Comparison of ENCODE assay signal across 8 cellular contexts in genomic region chr17:66301864-66302741, GRCh38. TPM values are rescaled to one million over a fixed set of nuclear protein-coding genes. Genes with fewer than 3 reads are reported as not detected.
DNase-seq lines count a peak whose midpoint lies in the region; ATAC-seq and TF ChIP-seq lines count a peak whose summit lies in the region.

TSS of gene PRKCA (plus strand) at chr17:66302613.

- ATAC-seq in HG02938 (IDR thresholded peaks at IDR 0.05; ENCODE audit: unreplicated experiment) (peak; percentile 55), lower lobe of right lung (peak; percentile 91 to 94)
- ATAC-seq in activated CD8-positive, alpha-beta T cell treated with anti-CD3 and anti-CD28 coated beads, Interleukin-2, amount 10 ng/mL, durations not matched to agents 7 days and 5 days: peak; percentile 82

- H3K36me3 Mint-ChIP-seq in activated CD8-positive, alpha-beta T cell treated with anti-CD3 and anti-CD28 coated beads, Interleukin-2, amount 10 ng/mL, durations not matched to agents 7 days and 5 days (ENCODE audit: low read depth): peaks cover 33% of the 10 kb centered on the region

- peak within 1 kb of the TSS; percentile 91 for H3K27ac Mint-ChIP-seq in activated CD8-positive, alpha-beta T cell treated with anti-CD3 and anti-CD28 coated beads, Interleukin-2, amount 10 ng/mL, durations not matched to agents 7 days and 5 days

- H3K27ac ChIP-seq in lower lobe of right lung: peak within 1 kb of the TSS; percentile 71

- peak; percentile 8 for DNase-seq in DMS79 treated with DMSO at 0.1 percent for 48 hours (lab: John Stamatoyannopoulos, UW)
- no peak for DNase-seq in DMS79 (lab: John Stamatoyannopoulos, UW)
- DNase-seq in NCI-H510A treated with DMSO at 0.1 percent for 48 hours (lab: John Stamatoyannopoulos, UW): peak; percentile 63
- DNase-seq in activated CD8-positive, alpha-beta T cell treated with anti-CD3 and anti-CD28 coated beads, Interleukin-2, amount 10 ng/mL, durations not matched to agents 7 days and 5 days: peak; percentile 75
- DNase-seq in effector CD4-positive, alpha-beta T cell: peak; percentile 57
- DNase-seq in lower lobe of right lung: peak; percentile 86
- DNase-seq in stimulated activated CD4-positive, alpha-beta T cell treated with anti-CD3 and anti-CD28 coated beads, TNF-alpha, amount 100 ng/mL, for 1 hour (ENCODE audit: low read depth in 3 of 3, low spot score in 1 of 3): peak; percentile 42 to 57 (median 57)

- H3K36me3 ChIP-seq in lower lobe of right lung: no peaks in the 10 kb centered on the region

- H3K27me3 Mint-ChIP-seq in activated CD8-positive, alpha-beta T cell treated with anti-CD3 and anti-CD28 coated beads, Interleukin-2, amount 10 ng/mL, durations not matched to agents 7 days and 5 days (ENCODE audit: low read depth): no peaks in the 10 kb centered on the region

- H3K4me3 Mint-ChIP-seq in activated CD8-positive, alpha-beta T cell treated with anti-CD3 and anti-CD28 coated beads, Interleukin-2, amount 10 ng/mL, durations not matched to agents 7 days and 5 days: peak within 1 kb of the TSS; percentile 97

- peak within 1 kb of the TSS; percentile 84 for H3K4me3 ChIP-seq in lower lobe of right lung

- no peaks in the 10 kb centered on the region for H3K9me3 Mint-ChIP-seq in activated CD8-positive, alpha-beta T cell treated with anti-CD3 and anti-CD28 coated beads, Interleukin-2, amount 10 ng/mL, durations not matched to agents 7 days and 5 days (ENCODE audit: insufficient read depth)

- no peak for TF ChIP-seq CTCF in lower lobe of right lung (IDR thresholded peaks at IDR 0.05)

- H3K4me1 ChIP-seq in lower lobe of right lung: peaks cover 25% of the 10 kb centered on the region

- intact Hi-C loops in lower lobe of right lung (cut with DNase I): no loop called here

- CTCF ChIA-PET in activated CD8-positive, alpha-beta T cell treated with anti-CD3 and anti-CD28 coated beads, Interleukin-2, amount 10 ng/mL, durations not matched to agents 7 days and 5 days (lab: Charles Lee): no interaction called here

- POLR2A ChIA-PET in activated CD8-positive, alpha-beta T cell treated with anti-CD3 and anti-CD28 coated beads, Interleukin-2, amount 10 ng/mL, durations not matched to agents 7 days and 5 days (lab: Charles Lee): interaction anchor here (0.6 kb wide), 2 partner anchors 48 to 206 kb away, joined by 3 read pairs; no protein-coding TSS in a partner anchor

- H3K4me1 Mint-ChIP-seq in activated CD8-positive, alpha-beta T cell treated with anti-CD3 and anti-CD28 coated beads, Interleukin-2, amount 10 ng/mL, durations not matched to agents 7 days and 5 days (ENCODE audit: low read depth): peaks cover 49% of the 10 kb centered on the region

- H3K9me3 ChIP-seq in lower lobe of right lung: no peaks in the 10 kb centered on the region

- no peaks in the 10 kb centered on the region for H3K27me3 ChIP-seq in lower lobe of right lung (ENCODE audit: low read depth)

RNA-seq across cellular contexts. Expression of gene PRKCA, which starts in this region (rescaled TPM):
- 10 to 100 TPM; 74.1 to 76.9 TPM for total RNA-seq in activated CD8-positive, alpha-beta T cell treated with anti-CD3 and anti-CD28 coated beads, Interleukin-2, amount 10 ng/mL, durations not matched to agents 7 days and 5 days
- 29.0 TPM for total RNA-seq in lower lobe of right lung
